Comparison of ENCODE assay signal across 8 cellular contexts in the genomic region with DNA sequence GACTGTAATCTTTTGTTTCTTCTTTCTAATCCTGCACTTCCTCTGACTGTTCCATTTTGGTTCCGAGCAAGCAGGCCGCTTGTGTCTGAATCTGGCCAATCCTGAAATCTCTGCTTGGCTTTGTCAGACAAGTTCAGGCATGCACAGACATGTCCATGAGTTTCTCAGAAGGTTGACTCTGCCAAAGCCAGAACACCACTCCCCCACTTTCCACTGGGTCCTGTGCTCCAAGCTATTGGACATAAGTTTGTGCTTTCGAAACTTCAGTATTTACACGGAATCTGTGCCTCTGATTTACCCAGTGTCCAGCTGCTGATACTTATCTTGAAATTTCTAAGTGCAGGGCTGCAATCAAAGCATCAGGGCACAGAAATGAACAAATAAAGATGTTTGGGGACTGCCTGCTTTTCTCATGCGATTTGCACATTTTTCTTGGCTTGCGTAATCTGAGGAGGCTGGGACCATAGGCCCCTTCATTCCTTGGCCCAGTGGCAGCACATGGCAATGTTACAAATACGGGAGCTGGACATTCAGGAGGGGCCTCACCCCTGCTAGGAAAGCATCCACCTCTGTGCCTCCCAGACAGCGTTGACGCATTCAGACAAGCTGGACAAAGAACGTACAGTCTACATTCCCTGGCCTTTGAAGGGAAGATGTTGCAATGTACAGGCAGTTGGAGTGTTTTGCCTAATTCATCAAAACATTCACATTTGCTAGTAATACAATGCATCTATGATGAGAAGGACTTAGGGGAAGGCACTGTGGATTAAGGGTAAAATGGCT.
DNase-seq lines count a peak whose midpoint lies in the region; ATAC-seq and TF ChIP-seq lines count a peak whose summit lies in the region.

No MANE protein-coding gene starts in this region.

- H3K9me3 ChIP-seq in fibroblast of lung (ENCODE audit: control insufficient read depth, insufficient read depth, low read depth, low read length), result no peaks in the 10 kb centered on the region
- no peaks in the 10 kb centered on the region for H3K9me3 ChIP-seq in neural progenitor cell (ENCODE audit: low read depth)

- no peak overlapping the region for H3K27ac Mint-ChIP-seq in neural progenitor cell

- no peaks in the 10 kb centered on the region for H3K79me2 ChIP-seq in fibroblast of lung (ENCODE audit: control insufficient read depth, insufficient read depth, low read length)
- no peaks in the 10 kb centered on the region for H3K79me2 ChIP-seq in neural progenitor cell (ENCODE audit: low read depth)

- H3K9me3 Mint-ChIP-seq in neural progenitor cell, result no peaks in the 10 kb centered on the region

- H3K36me3 Mint-ChIP-seq in neural progenitor cell, result no peaks in the 10 kb centered on the region

- H3K36me3 ChIP-seq in fibroblast of lung (ENCODE audit: control insufficient read depth, insufficient read depth, low read length) (no peaks in the 10 kb centered on the region), neural progenitor cell (no peaks in the 10 kb centered on the region)

- no peak for TF ChIP-seq CTCF in fibroblast of lung (conservative IDR thresholded peaks at IDR 0.05 in 1 of 2, IDR thresholded peaks at IDR 0.05 in 1 of 2; ENCODE audit: low read depth in 1 of 2, low read length in 2 of 2)
- no peak for TF ChIP-seq CTCF in neural progenitor cell (IDR thresholded peaks at IDR 0.05)

- H3K4me2 ChIP-seq in fibroblast of lung (ENCODE audit: extremely low read depth, insufficient read depth, low read length), result peak overlapping the region; percentile 54
- peak overlapping the region; percentile 6 for H3K4me2 ChIP-seq in neural progenitor cell

- peak overlapping the region; percentile 41 for H3K9ac ChIP-seq in fibroblast of lung (ENCODE audit: insufficient read depth, low read length)
- no peak overlapping the region for H3K9ac ChIP-seq in neural progenitor cell

- H4K20me1 ChIP-seq in fibroblast of lung (ENCODE audit: control insufficient read depth, extremely low read depth, insufficient read depth, low read length), result no peaks in the 10 kb centered on the region
- no peaks in the 10 kb centered on the region for H4K20me1 ChIP-seq in neural progenitor cell (ENCODE audit: low read depth)

- ATAC-seq in HG02852 (IDR thresholded peaks at IDR 0.05; ENCODE audit: unreplicated experiment), result no peak

- H3K27me3 ChIP-seq in fibroblast of lung (ENCODE audit: control insufficient read depth, insufficient read depth, low read length) (no peaks in the 10 kb centered on the region), neural progenitor cell (no peaks in the 10 kb centered on the region)

- H3K4me3 Mint-ChIP-seq in neural progenitor cell, result no peak overlapping the region

- H3K27me3 Mint-ChIP-seq in neural progenitor cell (ENCODE audit: insufficient read depth, low read depth), result no peaks in the 10 kb centered on the region

- DNase-seq in AG20443 (ENCODE audit: low spot score), result peak; percentile 93
- peak; percentile 97 for DNase-seq in NCI-H460 (ENCODE audit: extremely low read depth, low read depth)
- DNase-seq in fibroblast of lung (ENCODE audit: low read depth in 2 of 2), result peak; percentile 100
- peak; percentile 4 for DNase-seq in neural progenitor cell (ENCODE audit: low spot score)
- no peak for DNase-seq in activated gamma-delta T cell treated with Interleukin-2 at 50 U/mL for 16 hours
- DNase-seq in stimulated activated CD8-positive, alpha-beta memory T cell treated with anti-CD3 and anti-CD28 coated beads, Interleukin-4, amount 100 ng/mL, for 48 hours, result no peak
- DNase-seq in activated naive CD4-positive, alpha-beta T cell treated with anti-CD3 and anti-CD28 coated beads, Interleukin-2, amount 50 U/mL, for 16 hours, result no peak

- H3F3A ChIP-seq in neural progenitor cell (ENCODE audit: low read depth), result no peaks in the 10 kb centered on the region

- H3K4me1 Mint-ChIP-seq in neural progenitor cell, result peaks cover 16% of the 10 kb centered on the region

- peaks cover 22% of the 10 kb centered on the region for H3K4me1 ChIP-seq in fibroblast of lung (ENCODE audit: control insufficient read depth, extremely low read depth, insufficient read depth, low read length)
- H3K4me1 ChIP-seq in neural progenitor cell, result peaks cover 9% of the 10 kb centered on the region

- peak overlapping the region; percentile 94 for H3K27ac ChIP-seq in fibroblast of lung (ENCODE audit: insufficient read depth, low read length)
- no peak overlapping the region for H3K27ac ChIP-seq in neural progenitor cell

- H3K4me3 ChIP-seq in fibroblast of lung (replicated peaks in 1 of 4; ENCODE audit: control extremely low read depth in 1 of 4, insufficient read depth in 1 of 4, low read depth in 3 of 4, low read length in 4 of 4), result no peak overlapping the region
- no peak overlapping the region for H3K4me3 ChIP-seq in neural progenitor cell

- H2AFZ ChIP-seq in fibroblast of lung (ENCODE audit: low read length) (no peak overlapping the region), neural progenitor cell (replicated peaks) (peak overlapping the region; percentile 32)

Comparison
In these comparisons a context has a peak if more than half of its experiments do, and no peak if none do; other contexts are left out.
1. DNase-seq: peak in AG20443 (single experiment), NCI-H460 (single experiment), fibroblast of lung (2 of 2) and neural progenitor cell (single experiment); none in activated gamma-delta T cell treated with Interleukin-2 at 50 U/mL for 16 hours (single experiment), stimulated activated CD8-positive, alpha-beta memory T cell treated with anti-CD3 and anti-CD28 coated beads, Interleukin-4, amount 100 ng/mL, for 48 hours (single experiment) and activated naive CD4-positive, alpha-beta T cell treated with anti-CD3 and anti-CD28 coated beads, Interleukin-2, amount 50 U/mL, for 16 hours (single experiment).